In the genomic region with DNA sequence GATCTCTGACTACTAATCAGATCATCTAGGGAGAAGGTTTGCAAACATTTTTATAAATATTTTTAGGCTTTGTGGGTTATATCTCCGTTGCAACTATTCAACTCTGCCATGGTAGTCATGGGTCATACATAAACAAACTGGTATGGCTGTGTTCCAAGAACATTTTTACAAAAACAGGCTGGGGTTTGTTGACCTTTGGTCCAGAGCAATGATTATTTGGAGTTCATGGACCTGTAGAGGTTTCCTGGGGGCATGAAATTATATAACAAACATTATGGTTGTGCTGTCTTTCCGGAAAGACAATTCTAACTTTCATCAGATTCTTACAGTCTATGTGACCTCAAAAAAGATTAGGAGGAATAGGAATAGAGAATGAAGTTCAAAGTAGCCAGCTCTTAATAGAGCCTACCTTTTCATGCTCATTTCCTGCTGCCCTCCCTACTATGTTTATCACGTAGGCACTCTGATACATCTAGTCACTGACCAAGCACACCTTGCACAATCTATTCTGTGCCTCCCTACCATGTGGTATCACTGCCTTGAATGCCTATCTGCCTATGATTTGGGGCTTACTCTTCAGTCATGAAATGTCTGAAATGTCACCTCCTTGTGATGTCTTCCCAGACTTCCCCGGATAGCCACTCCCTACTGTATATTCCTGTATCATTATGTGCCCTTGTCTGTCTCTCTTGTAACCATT, we compare ENCODE assay signal across 1 cellular context.
A peak's percentile ranks its signal among the peaks of the same experiment; 100 is the strongest.
TF ChIP-seq lines count a peak whose summit lies in the region.

No MANE protein-coding gene starts in this region.

TF ChIP-seq in HepG2, 621 proteins besides CTCF, POLR2A, EP300 and RAD21 (continued from another document and continues in another):
- peak; percentile 56; the same call in 1 of the 2 replicates for TF ChIP-seq ZBTB26 (CRISPR knock-in tag; IDR thresholded peaks at IDR 0.05; ENCODE audit: borderline replicate concordance)
- no peak for TF ChIP-seq ZFP36 (IDR thresholded peaks at IDR 0.05; ENCODE audit: borderline replicate concordance, low read depth, low read length, partially characterized antibody)
- peak; percentile 70; the same call in 1 of the 2 replicates for TF ChIP-seq ZNF205 (CRISPR knock-in tag; IDR thresholded peaks at IDR 0.05)
- TF ChIP-seq GZF1 (CRISPR knock-in tag; IDR thresholded peaks at IDR 0.05) = peak; percentile 57; the same call in 1 of the 2 replicates
- TF ChIP-seq CREB1 (IDR thresholded peaks at IDR 0.05) = peak; percentile 70
- TF ChIP-seq CREB1 (CRISPR knock-in tag; IDR thresholded peaks at IDR 0.05) = peak; percentile 85
- TF ChIP-seq ZNF264 (CRISPR knock-in tag; IDR thresholded peaks at IDR 0.05) = peak; percentile 79
- TF ChIP-seq, protein P1, sequence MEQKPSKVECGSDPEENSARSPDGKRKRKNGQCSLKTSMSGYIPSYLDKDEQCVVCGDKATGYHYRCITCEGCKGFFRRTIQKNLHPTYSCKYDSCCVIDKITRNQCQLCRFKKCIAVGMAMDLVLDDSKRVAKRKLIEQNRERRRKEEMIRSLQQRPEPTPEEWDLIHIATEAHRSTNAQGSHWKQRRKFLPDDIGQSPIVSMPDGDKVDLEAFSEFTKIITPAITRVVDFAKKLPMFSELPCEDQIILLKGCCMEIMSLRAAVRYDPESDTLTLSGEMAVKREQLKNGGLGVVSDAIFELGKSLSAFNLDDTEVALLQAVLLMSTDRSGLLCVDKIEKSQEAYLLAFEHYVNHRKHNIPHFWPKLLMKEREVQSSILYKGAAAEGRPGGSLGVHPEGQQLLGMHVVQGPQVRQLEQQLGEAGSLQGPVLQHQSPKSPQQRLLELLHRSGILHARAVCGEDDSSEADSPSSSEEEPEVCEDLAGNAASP (CRISPR knock-in tag; IDR thresholded peaks at IDR 0.05; ENCODE audit: borderline replicate concordance) = peak; percentile 100
- no peak for TF ChIP-seq SRSF9 (IDR thresholded peaks at IDR 0.05; ENCODE audit: borderline replicate concordance, insufficient read depth, low read depth, low read length, poor library complexity, severe bottlenecking)
- TF ChIP-seq, protein P2, sequence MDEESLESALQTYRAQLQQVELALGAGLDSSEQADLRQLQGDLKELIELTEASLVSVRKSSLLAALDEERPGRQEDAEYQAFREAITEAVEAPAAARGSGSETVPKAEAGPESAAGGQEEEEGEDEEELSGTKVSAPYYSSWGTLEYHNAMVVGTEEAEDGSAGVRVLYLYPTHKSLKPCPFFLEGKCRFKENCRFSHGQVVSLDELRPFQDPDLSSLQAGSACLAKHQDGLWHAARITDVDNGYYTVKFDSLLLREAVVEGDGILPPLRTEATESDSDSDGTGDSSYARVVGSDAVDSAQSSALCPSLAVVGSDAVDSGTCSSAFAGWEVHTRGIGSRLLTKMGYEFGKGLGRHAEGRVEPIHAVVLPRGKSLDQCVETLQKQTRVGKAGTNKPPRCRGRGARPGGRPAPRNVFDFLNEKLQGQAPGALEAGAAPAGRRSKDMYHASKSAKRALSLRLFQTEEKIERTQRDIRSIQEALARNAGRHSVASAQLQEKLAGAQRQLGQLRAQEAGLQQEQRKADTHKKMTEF (CRISPR knock-in tag; IDR thresholded peaks at IDR 0.05) = peak; percentile 97
- no peak for TF ChIP-seq JARID2 (CRISPR knock-in tag; IDR thresholded peaks at IDR 0.05; ENCODE audit: insufficient replicate concordance)
- TF ChIP-seq MATR3 (CRISPR knock-in tag; IDR thresholded peaks at IDR 0.05) = no peak
- TF ChIP-seq ZNF597 (CRISPR knock-in tag; IDR thresholded peaks at IDR 0.05) = no peak
- no peak for TF ChIP-seq KLF11 (CRISPR knock-in tag; IDR thresholded peaks at IDR 0.05)
- peak; percentile 74; the same call in 1 of the 2 replicates for TF ChIP-seq SKIL (CRISPR knock-in tag; IDR thresholded peaks at IDR 0.05; ENCODE audit: borderline replicate concordance)
- peak; percentile 32; the same call in 1 of the 2 replicates for TF ChIP-seq SOX13 (IDR thresholded peaks at IDR 0.05)
- TF ChIP-seq SOX13 (CRISPR knock-in tag; conservative IDR thresholded peaks at IDR 0.05 in 1 of 2, IDR thresholded peaks at IDR 0.05 in 1 of 2) = peak in 1 of 2 experiments; percentile 88; a peak in 2 of 4 replicates
- TF ChIP-seq GATA4 (IDR thresholded peaks at IDR 0.05; ENCODE audit: borderline replicate concordance, low read depth) = peak; percentile 90
- TF ChIP-seq CEBPG (CRISPR knock-in tag; IDR thresholded peaks at IDR 0.05) = peak; percentile 96
- TF ChIP-seq FOXA1 (IDR thresholded peaks at IDR 0.05) = no peak
- 0 out of 2 replicates have a peak, but pooled peaks have one; percentile 4 for TF ChIP-seq FOXA1 (CRISPR knock-in tag; IDR thresholded peaks at IDR 0.05)
- peak; percentile 81 for TF ChIP-seq FOXO1 (CRISPR knock-in tag; IDR thresholded peaks at IDR 0.05)
- TF ChIP-seq KAT7 (CRISPR knock-in tag; IDR thresholded peaks at IDR 0.05; ENCODE audit: borderline replicate concordance) = peak; percentile 54; the same call in 1 of the 2 replicates
- TF ChIP-seq ZNF709 (CRISPR knock-in tag; IDR thresholded peaks at IDR 0.05) = peak; percentile 24; the same call in 1 of the 2 replicates
- TF ChIP-seq, protein P3, sequence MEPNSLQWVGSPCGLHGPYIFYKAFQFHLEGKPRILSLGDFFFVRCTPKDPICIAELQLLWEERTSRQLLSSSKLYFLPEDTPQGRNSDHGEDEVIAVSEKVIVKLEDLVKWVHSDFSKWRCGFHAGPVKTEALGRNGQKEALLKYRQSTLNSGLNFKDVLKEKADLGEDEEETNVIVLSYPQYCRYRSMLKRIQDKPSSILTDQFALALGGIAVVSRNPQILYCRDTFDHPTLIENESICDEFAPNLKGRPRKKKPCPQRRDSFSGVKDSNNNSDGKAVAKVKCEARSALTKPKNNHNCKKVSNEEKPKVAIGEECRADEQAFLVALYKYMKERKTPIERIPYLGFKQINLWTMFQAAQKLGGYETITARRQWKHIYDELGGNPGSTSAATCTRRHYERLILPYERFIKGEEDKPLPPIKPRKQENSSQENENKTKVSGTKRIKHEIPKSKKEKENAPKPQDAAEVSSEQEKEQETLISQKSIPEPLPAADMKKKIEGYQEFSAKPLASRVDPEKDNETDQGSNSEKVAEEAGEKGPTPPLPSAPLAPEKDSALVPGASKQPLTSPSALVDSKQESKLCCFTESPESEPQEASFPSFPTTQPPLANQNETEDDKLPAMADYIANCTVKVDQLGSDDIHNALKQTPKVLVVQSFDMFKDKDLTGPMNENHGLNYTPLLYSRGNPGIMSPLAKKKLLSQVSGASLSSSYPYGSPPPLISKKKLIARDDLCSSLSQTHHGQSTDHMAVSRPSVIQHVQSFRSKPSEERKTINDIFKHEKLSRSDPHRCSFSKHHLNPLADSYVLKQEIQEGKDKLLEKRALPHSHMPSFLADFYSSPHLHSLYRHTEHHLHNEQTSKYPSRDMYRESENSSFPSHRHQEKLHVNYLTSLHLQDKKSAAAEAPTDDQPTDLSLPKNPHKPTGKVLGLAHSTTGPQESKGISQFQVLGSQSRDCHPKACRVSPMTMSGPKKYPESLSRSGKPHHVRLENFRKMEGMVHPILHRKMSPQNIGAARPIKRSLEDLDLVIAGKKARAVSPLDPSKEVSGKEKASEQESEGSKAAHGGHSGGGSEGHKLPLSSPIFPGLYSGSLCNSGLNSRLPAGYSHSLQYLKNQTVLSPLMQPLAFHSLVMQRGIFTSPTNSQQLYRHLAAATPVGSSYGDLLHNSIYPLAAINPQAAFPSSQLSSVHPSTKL (CRISPR knock-in tag; IDR thresholded peaks at IDR 0.05) = peak; percentile 95
- peak; percentile 95 for TF ChIP-seq PHF21A (CRISPR knock-in tag; IDR thresholded peaks at IDR 0.05)
- TF ChIP-seq ZNF7 (CRISPR knock-in tag; IDR thresholded peaks at IDR 0.05) = peak; percentile 6; the same call in 1 of the 2 replicates
- TF ChIP-seq CSRNP2 (CRISPR knock-in tag; conservative IDR thresholded peaks at IDR 0.05; ENCODE audit: low read depth) = no peak
- TF ChIP-seq ZNF607 (CRISPR knock-in tag; IDR thresholded peaks at IDR 0.05; ENCODE audit: borderline replicate concordance) = no peak
- TF ChIP-seq NR2F2 (IDR thresholded peaks at IDR 0.05; ENCODE audit: borderline replicate concordance, low read depth) = peak; percentile 94
- peak; percentile 78; the same call in 1 of the 2 replicates for TF ChIP-seq ZBTB21 (CRISPR knock-in tag; IDR thresholded peaks at IDR 0.05)
- no peak for TF ChIP-seq ZNF616 (CRISPR knock-in tag; IDR thresholded peaks at IDR 0.05; ENCODE audit: low read depth)
- no peak for TF ChIP-seq SATB2 (CRISPR knock-in tag; IDR thresholded peaks at IDR 0.05)
- no peak for TF ChIP-seq HNRNPL (IDR thresholded peaks at IDR 0.05; ENCODE audit: low read depth, low read length)
- peak; percentile 100 for TF ChIP-seq NCOR1 (IDR thresholded peaks at IDR 0.05; ENCODE audit: borderline replicate concordance, low read length)
- peak; percentile 54 for TF ChIP-seq FOXC1 (CRISPR knock-in tag; IDR thresholded peaks at IDR 0.05; ENCODE audit: borderline replicate concordance)
- TF ChIP-seq ZBTB10 (CRISPR knock-in tag; IDR thresholded peaks at IDR 0.05; ENCODE audit: borderline replicate concordance) = 0 out of 2 replicates have a peak, but pooled peaks have one; percentile 15
- no peak for TF ChIP-seq NFYB (CRISPR knock-in tag; IDR thresholded peaks at IDR 0.05)
- no peak for TF ChIP-seq AGO1 (IDR thresholded peaks at IDR 0.05; ENCODE audit: low read depth, low read length, poor library complexity, severe bottlenecking)
- no peak for TF ChIP-seq ISX (CRISPR knock-in tag; conservative IDR thresholded peaks at IDR 0.05)
